Comparison of ENCODE assay signal across 35 cellular contexts in genomic region chr1:75533085-75533484, GRCh38.
"Had no signal": no experiment of that assay in that cellular context is flagged by ENCODE, and none has a peak within 500 bp of the region (broad histone marks: within the 10 kb centered on the region; RNA-seq: fewer than 3 reads in every experiment).

No MANE protein-coding gene starts in this region.

- H3K27me3 ChIP-seq: ascending aorta, breast epithelium, cardiac muscle cell, colonic mucosa, dorsolateral prefrontal cortex, esophagus muscularis mucosa, foreskin keratinocyte, gastroesophageal sphincter, heart right ventricle had no signal

- H3K27ac Mint-ChIP-seq: activated B cell treated with CpG ODN at 0.5 μM for 24 hours; activated CD8-positive, alpha-beta T cell treated with anti-CD3 and anti-CD28 coated beads for 36 hours; activated naive CD8-positive, alpha-beta T cell; activated T-helper 17 cell treated with anti-CD3 and anti-CD28 coated beads, Interleukin-2, amount 50 U/mL, for 72 hours; brain; dendritic cell treated with granulocyte-macrophage colony-stimulating factor and Interleukin-4, amounts not matched to agents 40 ng/mL and 50 ng/mL, for 4 days; endodermal cell; T-helper 17 cell; T-helper 2 cell treated with Interferon-gamma antibody and Interleukin-4, amounts not matched to agents 5 μg/mL and 100 μg/mL, for 36 hours had no signal

- H3K27ac ChIP-seq: ascending aorta, breast epithelium, cardiac muscle cell, colonic mucosa, dorsolateral prefrontal cortex, esophagus muscularis mucosa, foreskin keratinocyte, gastroesophageal sphincter, heart right ventricle, WERI-Rb-1 had no signal

- H3K4me1 Mint-ChIP-seq: activated B cell treated with CpG ODN at 0.5 μM for 24 hours; activated T-helper 17 cell treated with anti-CD3 and anti-CD28 coated beads, Interleukin-2, amount 50 U/mL, for 72 hours; endodermal cell; T-helper 17 cell had no signal

- H3K36me3 ChIP-seq: ascending aorta, breast epithelium, cardiac muscle cell, colonic mucosa, esophagus muscularis mucosa, gastroesophageal sphincter, heart right ventricle, WERI-Rb-1 had no signal

- H3K36me3 Mint-ChIP-seq: activated naive CD8-positive, alpha-beta T cell; brain had no signal

- H3K9me3 Mint-ChIP-seq: activated B cell treated with CpG ODN at 0.5 μM for 24 hours; activated CD8-positive, alpha-beta T cell treated with anti-CD3 and anti-CD28 coated beads for 36 hours; activated T-cell treated with anti-CD3 and anti-CD28 coated beads, Interleukin-2, amount 50 U/mL, for 4 hours; activated T-helper 17 cell treated with anti-CD3 and anti-CD28 coated beads, Interleukin-2, amount 50 U/mL, for 72 hours; brain; dendritic cell treated with granulocyte-macrophage colony-stimulating factor and Interleukin-4, amounts not matched to agents 40 ng/mL and 50 ng/mL, for 4 days; endodermal cell; T-helper 2 cell treated with Interferon-gamma antibody and Interleukin-4, amounts not matched to agents 5 μg/mL and 100 μg/mL, for 36 hours had no signal

- DNase-seq: activated B cell treated with CpG ODN at 0.5 μM for 24 hours; activated CD4-positive, alpha-beta T cell treated with anti-CD3 and anti-CD28 coated beads for 48 hours; activated CD4-positive, alpha-beta T cell treated with anti-CD3 and anti-CD28 coated beads, Interleukin-2, amount 50 U/mL, for 1 hour; activated CD4-positive, alpha-beta T cell treated with anti-CD3 and anti-CD28 coated beads, Interleukin-2, amount 50 U/mL, for 48 hours; activated CD8-positive, alpha-beta memory T cell treated with anti-CD3 and anti-CD28 coated beads for 24 hours; activated CD8-positive, alpha-beta T cell treated with anti-CD3 and anti-CD28 coated beads for 36 hours; activated effector memory CD4-positive, alpha-beta T cell treated with Interleukin-2 at 50 U/mL for 16 hours; activated gamma-delta T cell treated with Interleukin-2 at 50 U/mL for 16 hours; activated naive CD4-positive, alpha-beta T cell treated with anti-CD3 and anti-CD28 coated beads, Interleukin-2, amount 50 U/mL, for 16 hours; activated naive CD4-positive, alpha-beta T cell treated with Interleukin-2 at 50 U/mL for 16 hours; activated T-cell treated with anti-CD3 and anti-CD28 coated beads, Interleukin-2, amount 50 U/mL, for 4 hours; central memory CD4-positive, alpha-beta T cell; cerebellar nuclear complex; colonic mucosa; dorsolateral prefrontal cortex; effector memory CD4-positive, alpha-beta T cell; endodermal cell; erythroblast; heart right ventricle; T-helper 1 cell; T-helper 17 cell; T1000; WERI-Rb-1 had no signal

- H3K4me1 ChIP-seq: ascending aorta, breast epithelium, colonic mucosa, foreskin keratinocyte, gastroesophageal sphincter, heart right ventricle had no signal

- H3K4me3 Mint-ChIP-seq: activated B cell treated with CpG ODN at 0.5 μM for 24 hours; activated CD8-positive, alpha-beta T cell treated with anti-CD3 and anti-CD28 coated beads for 36 hours; activated naive CD8-positive, alpha-beta T cell; activated T-cell treated with anti-CD3 and anti-CD28 coated beads, Interleukin-2, amount 50 U/mL, for 4 hours; activated T-helper 17 cell treated with anti-CD3 and anti-CD28 coated beads, Interleukin-2, amount 50 U/mL, for 72 hours; brain; dendritic cell treated with granulocyte-macrophage colony-stimulating factor and Interleukin-4, amounts not matched to agents 40 ng/mL and 50 ng/mL, for 4 days; endodermal cell; T-helper 17 cell; T-helper 2 cell treated with Interferon-gamma antibody and Interleukin-4, amounts not matched to agents 5 μg/mL and 100 μg/mL, for 36 hours had no signal

- H3K27me3 Mint-ChIP-seq: activated B cell treated with CpG ODN at 0.5 μM for 24 hours; activated naive CD8-positive, alpha-beta T cell; brain; dendritic cell treated with granulocyte-macrophage colony-stimulating factor and Interleukin-4, amounts not matched to agents 40 ng/mL and 50 ng/mL, for 4 days; T-helper 17 cell had no signal

- H3K4me3 ChIP-seq: ascending aorta, breast epithelium, cardiac muscle cell, colonic mucosa, dorsolateral prefrontal cortex, esophagus muscularis mucosa, gastroesophageal sphincter, heart right ventricle had no signal

- ATAC-seq: activated CD4-positive, CD25-positive, alpha-beta regulatory T cell treated with anti-CD3 and anti-CD28 coated beads, Interleukin-2, amount 50 U/mL, for 24 hours; activated CD8-positive, alpha-beta T cell treated with anti-CD3 and anti-CD28 coated beads for 36 hours; activated T-cell treated with anti-CD3 and anti-CD28 coated beads, Interleukin-2, amount 50 U/mL, for 4 hours; activated T-helper 17 cell treated with anti-CD3 and anti-CD28 coated beads, Interleukin-2, amount 50 U/mL, for 72 hours; foreskin keratinocyte; gastroesophageal sphincter; heart right ventricle; T-helper 17 cell had no signal

- H3K9me3 ChIP-seq: ascending aorta, breast epithelium, colonic mucosa, esophagus muscularis mucosa, gastroesophageal sphincter, heart right ventricle had no signal
